Comparison of ENCODE assay signal across 24 cellular contexts in the genomic region with DNA sequence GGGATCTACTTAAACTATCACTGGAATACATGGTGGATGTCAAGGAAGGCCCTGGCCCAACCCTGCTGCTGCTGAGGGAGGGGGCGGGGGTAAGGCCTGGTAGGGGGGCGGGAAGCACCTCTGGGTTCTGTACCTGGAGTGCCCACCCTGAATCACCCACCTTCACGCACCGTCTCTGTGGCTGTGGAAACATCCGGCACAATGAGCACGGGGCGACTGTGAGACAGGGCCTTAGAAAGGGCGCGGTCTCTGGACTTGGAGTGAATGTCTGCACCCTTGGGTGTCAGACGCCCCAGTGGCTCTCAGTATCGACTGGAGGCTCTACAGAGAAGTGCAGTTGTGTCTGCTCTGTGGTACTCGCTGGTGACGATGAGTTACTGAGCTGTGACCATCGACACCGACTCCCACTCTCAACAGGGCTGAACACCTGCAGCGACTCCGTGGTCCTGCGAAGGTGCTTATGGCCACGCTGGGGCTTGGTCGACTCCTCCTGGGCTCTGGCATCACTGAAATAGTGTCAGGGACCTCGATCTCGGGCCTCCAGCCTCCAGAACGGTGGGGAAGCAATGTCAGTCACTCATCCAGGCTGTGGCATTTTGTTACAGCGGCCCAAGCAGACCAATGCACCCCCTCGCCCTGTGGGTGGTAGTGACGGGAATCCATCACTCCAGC. TPM values are rescaled to one million over a fixed set of nuclear protein-coding genes. Genes with fewer than 3 reads are reported as not detected.
"Had no signal": no experiment of that assay in that cellular context is flagged by ENCODE, and none has a peak within 500 bp of the region (broad histone marks: within the 10 kb centered on the region; RNA-seq: fewer than 3 reads in every experiment).

No MANE protein-coding gene starts in this region.

- DNase-seq: activated CD4-positive, alpha-beta T cell treated with anti-CD3 and anti-CD28 coated beads for 48 hours; activated CD4-positive, CD25-positive, alpha-beta regulatory T cell; activated CD8-positive, alpha-beta T cell treated with anti-CD3 and anti-CD28 coated beads for 36 hours; activated naive CD4-positive, alpha-beta T cell treated with anti-CD3 and anti-CD28 coated beads for 36 hours; activated T-cell treated with anti-CD3 and anti-CD28 coated beads, Interleukin-2, amount 50 U/mL, for 4 hours; effector CD8-positive, alpha-beta T cell; mammary epithelial cell; naive B cell; ovary; stimulated activated CD4-positive, alpha-beta T cell treated with anti-CD3 and anti-CD28 coated beads, Interleukin-12 subunit alpha, Interleukin-12 subunit beta, amount 100 ng/mL, for 4 hours; stimulated activated CD4-positive, alpha-beta T cell treated with anti-CD3 and anti-CD28 coated beads, Interleukin-1b, Interleukin-23, amount 100 ng/mL, for 48 hours; stimulated activated CD8-positive, alpha-beta memory T cell treated with anti-CD3 and anti-CD28 coated beads, Interleukin-4, amount 100 ng/mL, for 48 hours; stimulated activated naive CD4-positive, alpha-beta T cell; T-helper 1 cell; T-helper 9 cell had no signal

- H3K4me1 ChIP-seq: adrenal gland, gastroesophageal sphincter had no signal

- H3K36me3 Mint-ChIP-seq: naive B cell had no signal

- H3K9me3 Mint-ChIP-seq: activated CD8-positive, alpha-beta T cell treated with anti-CD3 and anti-CD28 coated beads for 36 hours; activated naive CD4-positive, alpha-beta T cell treated with anti-CD3 and anti-CD28 coated beads for 36 hours; activated T-cell treated with anti-CD3 and anti-CD28 coated beads, Interleukin-2, amount 50 U/mL, for 4 hours; dendritic cell treated with granulocyte-macrophage colony-stimulating factor and Interleukin-4, amounts not matched to agents 40 ng/mL and 50 ng/mL, for 4 days; naive B cell had no signal

- H3K36me3 ChIP-seq: adrenal gland, esophagus muscularis mucosa, gastroesophageal sphincter, ovary, thyroid gland had no signal

- H3K27ac Mint-ChIP-seq: activated CD8-positive, alpha-beta T cell treated with anti-CD3 and anti-CD28 coated beads for 36 hours; activated naive CD4-positive, alpha-beta T cell treated with anti-CD3 and anti-CD28 coated beads for 36 hours; dendritic cell treated with granulocyte-macrophage colony-stimulating factor and Interleukin-4, amounts not matched to agents 40 ng/mL and 50 ng/mL, for 4 days had no signal

- H3K4me3 ChIP-seq: adrenal gland, esophagus muscularis mucosa, gastroesophageal sphincter, mucosa of descending colon, ovary, thyroid gland had no signal

- H3K27me3 ChIP-seq: adrenal gland, ovary, thyroid gland had no signal

- H3K27me3 Mint-ChIP-seq: activated CD8-positive, alpha-beta T cell treated with anti-CD3 and anti-CD28 coated beads for 36 hours had no signal

- H3K27ac ChIP-seq: adrenal gland, esophagus muscularis mucosa, gastroesophageal sphincter, ovary, thyroid gland had no signal

- H3K9me3 ChIP-seq: adrenal gland, esophagus muscularis mucosa, gastroesophageal sphincter, mucosa of descending colon, ovary, thyroid gland had no signal

- H3K4me3 Mint-ChIP-seq: activated CD8-positive, alpha-beta T cell treated with anti-CD3 and anti-CD28 coated beads for 36 hours; activated naive CD4-positive, alpha-beta T cell treated with anti-CD3 and anti-CD28 coated beads for 36 hours; activated T-cell treated with anti-CD3 and anti-CD28 coated beads, Interleukin-2, amount 50 U/mL, for 4 hours; dendritic cell treated with granulocyte-macrophage colony-stimulating factor and Interleukin-4, amounts not matched to agents 40 ng/mL and 50 ng/mL, for 4 days; naive B cell had no signal

- ATAC-seq: activated CD8-positive, alpha-beta T cell treated with anti-CD3 and anti-CD28 coated beads for 36 hours; activated T-cell treated with anti-CD3 and anti-CD28 coated beads, Interleukin-2, amount 50 U/mL, for 4 hours; gastroesophageal sphincter; mucosa of descending colon had no signal

RNA-seq across cellular contexts. Expression of a gene that starts 25.5 kb away (rescaled TPM):
- total RNA-seq: activated CD8-positive, alpha-beta T cell treated with anti-CD3 and anti-CD28 coated beads for 36 hours; activated naive CD4-positive, alpha-beta T cell treated with anti-CD3 and anti-CD28 coated beads for 36 hours; adrenal gland; bronchial epithelial cell; esophagus muscularis mucosa; gastroesophageal sphincter; mammary epithelial cell; thyroid gland; ureter had no signal
- polyA plus RNA-seq: adrenal gland, mammary epithelial cell, ovary had no signal

RNA-seq across cellular contexts. Expression of a gene that starts 49.2 kb away (rescaled TPM):
- total RNA-seq: activated CD8-positive, alpha-beta T cell treated with anti-CD3 and anti-CD28 coated beads for 36 hours; activated naive CD4-positive, alpha-beta T cell treated with anti-CD3 and anti-CD28 coated beads for 36 hours; activated T-cell treated with anti-CD3 and anti-CD28 coated beads, Interleukin-2, amount 50 U/mL, for 4 hours; adrenal gland; bronchial epithelial cell; cerebellum; esophagus muscularis mucosa; gastroesophageal sphincter; mammary epithelial cell; ovary; thyroid gland; ureter had no signal
- polyA plus RNA-seq: adrenal gland, mammary epithelial cell, ovary had no signal
